ENCODE assay signal across 1 cellular context in genomic region chr4:93834371-93835066, GRCh38.
TF ChIP-seq lines count a peak whose summit lies in the region.

No MANE protein-coding gene starts in this region.

TF ChIP-seq in H1, 55 proteins besides CTCF, POLR2A, EP300 and RAD21:
- TF ChIP-seq HDAC6 (IDR thresholded peaks at IDR 0.05; ENCODE audit: low read depth, low read length): no peak
- no peak for TF ChIP-seq TBP (IDR thresholded peaks at IDR 0.05; ENCODE audit: low read depth, low read length)
- peak; percentile 28; the same call in 1 of the 2 replicates for TF ChIP-seq NRF1 (IDR thresholded peaks at IDR 0.05; ENCODE audit: low read depth, low read length)
- no peak for TF ChIP-seq USF2 (IDR thresholded peaks at IDR 0.05; ENCODE audit: low read length)
- no peak for TF ChIP-seq RXRA (IDR thresholded peaks at IDR 0.05; ENCODE audit: insufficient read depth, low read depth, low read length)
- TF ChIP-seq BACH1 (IDR thresholded peaks at IDR 0.05; ENCODE audit: low read length): no peak
- TF ChIP-seq CTBP2 (IDR thresholded peaks at IDR 0.05; ENCODE audit: borderline replicate concordance, insufficient read depth, insufficient read length, low read length): peak; percentile 97
- no peak for TF ChIP-seq FOSL1 (IDR thresholded peaks at IDR 0.05; ENCODE audit: insufficient read depth, low read depth, low read length)
- peak; percentile 47; the same call in 1 of the 2 replicates for TF ChIP-seq E2F6 (IDR thresholded peaks at IDR 0.05)
- TF ChIP-seq TAF7 (optimal IDR thresholded peaks at IDR 0.05; ENCODE audit: borderline replicate concordance, low read depth, low read length): no peak
- peak; percentile 52 for TF ChIP-seq EZH2 (IDR thresholded peaks at IDR 0.05; ENCODE audit: low read depth, low read length, severe bottlenecking)
- TF ChIP-seq CHD7 (IDR thresholded peaks at IDR 0.05; ENCODE audit: insufficient replicate concordance, low read length): peak; percentile 37
- no peak for TF ChIP-seq CEBPB (IDR thresholded peaks at IDR 0.05; ENCODE audit: low read depth, low read length)
- TF ChIP-seq SIN3A (conservative IDR thresholded peaks at IDR 0.05 in 1 of 2, IDR thresholded peaks at IDR 0.05 in 1 of 2; ENCODE audit: low read depth in 1 of 2, low read length in 2 of 2): peak; percentile 67 to 72; a peak in 1 of 4 replicates
- peak; percentile 68; the same call in 1 of the 2 replicates for TF ChIP-seq SUZ12 (IDR thresholded peaks at IDR 0.05; ENCODE audit: low read length)
- no peak; the same call in 1 of the 2 replicates for TF ChIP-seq EGR1 (IDR thresholded peaks at IDR 0.05; ENCODE audit: borderline replicate concordance, low read depth, low read length)
- no peak for TF ChIP-seq KDM5A (IDR thresholded peaks at IDR 0.05; ENCODE audit: low read length)
- TF ChIP-seq RNF2 (IDR thresholded peaks at IDR 0.05; ENCODE audit: borderline replicate concordance, low read depth, low read length, missing control alignments, poor library complexity, severe bottlenecking): peak; percentile 58
- TF ChIP-seq TAF1 (IDR thresholded peaks at IDR 0.05; ENCODE audit: low read depth, low read length): peak; percentile 27; the same call in 1 of the 2 replicates
- TF ChIP-seq SAP30 (IDR thresholded peaks at IDR 0.05; ENCODE audit: insufficient read depth, insufficient replicate concordance, low read length): peak; percentile 42
- peak; percentile 86 for TF ChIP-seq KDM4A (IDR thresholded peaks at IDR 0.05; ENCODE audit: low read depth, low read length, severe bottlenecking)
- TF ChIP-seq ZNF274 (IDR thresholded peaks at IDR 0.05; ENCODE audit: borderline replicate concordance, extremely low read depth, low read length): no peak
- peak; percentile 76 for TF ChIP-seq KDM1A (IDR thresholded peaks at IDR 0.05; ENCODE audit: borderline replicate concordance, low read length)
- TF ChIP-seq MAX (IDR thresholded peaks at IDR 0.05): peak; percentile 52; the same call in 1 of the 2 replicates
- peak in 1 of 2 experiments; percentile 70; a peak in 1 of 4 replicates for TF ChIP-seq HDAC2 (IDR thresholded peaks at IDR 0.05; ENCODE audit: borderline replicate concordance in 1 of 2, low read depth in 2 of 2, low read length in 2 of 2)
- no peak for TF ChIP-seq SIRT6 (IDR thresholded peaks at IDR 0.05; ENCODE audit: low read length)
- TF ChIP-seq SP1 (IDR thresholded peaks at IDR 0.05; ENCODE audit: low read depth, low read length): peak; percentile 34; the same call in 1 of the 2 replicates
- peak; percentile 94 for TF ChIP-seq ASH2L (IDR thresholded peaks at IDR 0.05; ENCODE audit: low read length)
- TF ChIP-seq RBBP5 (IDR thresholded peaks at IDR 0.05; ENCODE audit: borderline replicate concordance, low read depth, low read length): peak; percentile 88
